In genomic region chr10:9863559-9864121, GRCh38 we compare ENCODE assay signal across 23 cellular contexts.
A peak's percentile ranks its signal among the peaks of the same experiment; 100 is the strongest.
DNase-seq lines count a peak whose midpoint lies in the region; ATAC-seq, FAIRE-seq and TF ChIP-seq lines count a peak whose summit lies in the region.
"Had no signal": no experiment of that assay in that cellular context is flagged by ENCODE, and none has a peak within 500 bp of the region (broad histone marks: within the 10 kb centered on the region; RNA-seq: fewer than 3 reads in every experiment).

No MANE protein-coding gene starts in this region.

- no peak overlapping the region for H3K4me3 Mint-ChIP-seq in GM23338
- H3K4me3 Mint-ChIP-seq: B cell; CD14-positive monocyte; CD4-positive, alpha-beta T cell; CD8-positive, alpha-beta memory T cell had no signal

- H2AFZ ChIP-seq in GM23338 (peak overlapping the region; percentile 56), K562 (ENCODE audit: low read depth, low read length) (0 out of 2 replicates have a peak overlapping the region, but pooled peaks have one; percentile 12)
- H2AFZ ChIP-seq: GM23248 had no signal

- no peaks in the 10 kb centered on the region for H3K36me3 Mint-ChIP-seq in GM23338 (ENCODE audit: low read depth)
- H3K36me3 Mint-ChIP-seq: CD14-positive monocyte; CD8-positive, alpha-beta memory T cell had no signal

- H3K9me2 ChIP-seq in GM23338 (ENCODE audit: insufficient read depth) = 0 out of 2 replicates have a peak, but pooled peaks cover 3% of the 10 kb centered on the region

- H3K36me3 ChIP-seq in GM23338 (ENCODE audit: insufficient read depth) (no peaks in the 10 kb centered on the region), K562 (ENCODE audit: control insufficient read depth, insufficient read depth, low read length) (no peaks in the 10 kb centered on the region)
- H3K36me3 ChIP-seq: BLaER1 had no signal

- no peak for DNase-seq in GM23338 (ENCODE audit: low spot score)
- DNase-seq in K562 (ENCODE audit: extremely low read depth in 1 of 4, low spot score in 3 of 4) = peak in 2 of 4 experiments; percentile 19 to 53
- peak; percentile 16 for DNase-seq in myocyte (ENCODE audit: low read depth)
- DNase-seq in erythroblast (lab: John Stamatoyannopoulos, UW) = no peak
- no peak for DNase-seq in H4 (ENCODE audit: low spot score)
- DNase-seq: CD4-positive, alpha-beta T cell; CD8-positive, alpha-beta memory T cell; DMS 273 treated with DMSO at 0.1 percent for 48 hours; DMS79; EL; GDM1; GM23248; H7; HCEC 1CT had no signal

- no peaks in the 10 kb centered on the region for H3K9me3 Mint-ChIP-seq in GM23338

- peak; percentile 71 for FAIRE-seq in K562 (lab: Jason Lieb, UNC)
- FAIRE-seq: A204.1, D721Med, GM12878, GM19239 had no signal

- ATAC-seq in GM23338 (no peak), K562 (peak; percentile 90), HG03045 (IDR thresholded peaks at IDR 0.05; ENCODE audit: unreplicated experiment) (no peak)
- ATAC-seq: GM12878 had no signal

- H3K4me2 ChIP-seq in GM23338 (no peak overlapping the region), K562 (ENCODE audit: insufficient read depth, low read length) (peak overlapping the region; percentile 50)
- H3K4me2 ChIP-seq: BLaER1 had no signal

- H3K27ac ChIP-seq in GM23338 (ENCODE audit: low read depth) (no peak overlapping the region), K562 (ENCODE audit: extremely low read depth, low read depth, low read length) (0 out of 3 replicates have a peak overlapping the region, but pooled peaks have one; percentile 10)
- H3K27ac ChIP-seq: 22Rv1, BLaER1, GM23248 had no signal

- in situ Hi-C loops in K562 (cut with MboI) = no loop called here

- TF ChIP-seq RAD21 in K562 (CRISPR knock-in tag; conservative IDR thresholded peaks at IDR 0.05 in 1 of 2, IDR thresholded peaks at IDR 0.05 in 1 of 2) = no peak

- H3K27me3 Mint-ChIP-seq in GM23338 (ENCODE audit: insufficient read depth, low read depth, poor library complexity) = no peaks in the 10 kb centered on the region
- H3K27me3 Mint-ChIP-seq: B cell had no signal

- BruUV-seq in K562 (replicated peaks; lab: Mats Ljungman, UMichigan) = no TSS peak

- TF ChIP-seq EP300 in K562 (IDR thresholded peaks at IDR 0.05; ENCODE audit: low read length) = no peak

- no peak overlapping the region for H3K4me3 ChIP-seq in GM23338
- H3K4me3 ChIP-seq in K562 = no peak overlapping the region
- H3K4me3 ChIP-seq: BLaER1, GM12878, GM23248 had no signal

- no peak overlapping the region for H3K9ac ChIP-seq in K562 (ENCODE audit: insufficient read depth in 1 of 2, low read depth in 2 of 2, low read length in 2 of 2)
- H3K9ac ChIP-seq: BLaER1, GM23248 had no signal

- H3K4me1 ChIP-seq in GM23338 (ENCODE audit: insufficient read depth) (no peaks in the 10 kb centered on the region), K562 (replicated peaks in 1 of 2; ENCODE audit: control insufficient read depth in 2 of 2, insufficient read depth in 2 of 2, low read length in 2 of 2) (no peaks in the 10 kb centered on the region; a peak in 2 of 5 replicates)
- H3K4me1 ChIP-seq: BLaER1 had no signal

- H3K79me2 ChIP-seq in GM23338 (replicated peaks; ENCODE audit: insufficient read depth) = no peaks in the 10 kb centered on the region
- peaks cover 5% of the 10 kb centered on the region; the same call in 2 of the 3 replicates for H3K79me2 ChIP-seq in K562 (ENCODE audit: control insufficient read depth, insufficient read depth, low read length)

- H3K9me1 ChIP-seq in K562 (ENCODE audit: control insufficient read depth, insufficient read depth, low read length) = no peaks in the 10 kb centered on the region

- H4K20me1 ChIP-seq in GM23338 (replicated peaks; ENCODE audit: insufficient read depth) (no peaks in the 10 kb centered on the region), K562 (replicated peaks; ENCODE audit: control insufficient read depth, insufficient read depth, low read length) (no peaks in the 10 kb centered on the region)
- H4K20me1 ChIP-seq: BLaER1 had no signal

- TF ChIP-seq POLR2A in K562 (conservative IDR thresholded peaks at IDR 0.05) (no peak), erythroblast (IDR thresholded peaks at IDR 0.05; ENCODE audit: low read length) (no peak)

- no peaks in the 10 kb centered on the region for H3K27me3 ChIP-seq in GM23338 (ENCODE audit: insufficient read depth)
- no peaks in the 10 kb centered on the region for H3K27me3 ChIP-seq in K562 (ENCODE audit: control insufficient read depth in 2 of 2, insufficient read depth in 2 of 2, low read length in 2 of 2)
- H3K27me3 ChIP-seq: BLaER1 had no signal

- intact Hi-C loops in K562 (cut with micrococcal nuclease) = loop anchor here (5.0 kb wide), 1 partner anchor 521 kb away; no protein-coding TSS in a partner anchor

- POLR2A ChIA-PET in K562 (lab: Yijun Ruan, JAX) = interaction anchor here (0.8 to 2.1 kb wide), 2 partner anchors 10 to 39 kb away, joined by 3 to 7 read pairs; no protein-coding TSS in a partner anchor

- no peaks in the 10 kb centered on the region for H3K9me3 ChIP-seq in K562 (replicated peaks; ENCODE audit: control insufficient read depth, insufficient read depth, low read depth, low read length)
- H3K9me3 ChIP-seq: BLaER1 had no signal

- H3K4me1 Mint-ChIP-seq in GM23338 = no peaks in the 10 kb centered on the region
- H3K4me1 Mint-ChIP-seq: B cell; CD14-positive monocyte; CD8-positive, alpha-beta memory T cell had no signal

- 13% methylated on average over 9 of the region's 9 CpGs for WGBS in K562 (ENCODE audit: insufficient coverage, low coverage, missing lambda C conversion rate)

- CTCF ChIA-PET in K562 (lab: Yijun Ruan, JAX; ENCODE audit: low intra/inter-chr PET ratio) = no interaction called here

- no peak for TF ChIP-seq CTCF in GM23338 (conservative IDR thresholded peaks at IDR 0.05; ENCODE audit: low read depth in 2 of 2)
- TF ChIP-seq CTCF in K562 (IDR thresholded peaks at IDR 0.05 in 2 of 3, conservative IDR thresholded peaks at IDR 0.05 in 1 of 3; ENCODE audit: insufficient read depth in 2 of 3, low read depth in 1 of 3, low read length in 3 of 3) = no peak

- no peaks in the 10 kb centered on the region for H3F3A ChIP-seq in GM23338 (replicated peaks; ENCODE audit: low read depth)

- no peak overlapping the region for H3K27ac Mint-ChIP-seq in GM23338
- H3K27ac Mint-ChIP-seq: B cell; CD14-positive monocyte; CD4-positive, alpha-beta T cell; CD8-positive, alpha-beta memory T cell had no signal

TF ChIP-seq in GM23338, 12 proteins besides CTCF, POLR2A, EP300 and RAD21 (continues in another document):
- TF ChIP-seq NANOG (IDR thresholded peaks at IDR 0.05; ENCODE audit: borderline replicate concordance) (no peak), EZH2phosphoT487 (IDR thresholded peaks at IDR 0.05; ENCODE audit: unreplicated experiment) (no peak), JUNB (IDR thresholded peaks at IDR 0.05; ENCODE audit: unreplicated experiment) (no peak)
- TF ChIP-seq, protein P1, sequence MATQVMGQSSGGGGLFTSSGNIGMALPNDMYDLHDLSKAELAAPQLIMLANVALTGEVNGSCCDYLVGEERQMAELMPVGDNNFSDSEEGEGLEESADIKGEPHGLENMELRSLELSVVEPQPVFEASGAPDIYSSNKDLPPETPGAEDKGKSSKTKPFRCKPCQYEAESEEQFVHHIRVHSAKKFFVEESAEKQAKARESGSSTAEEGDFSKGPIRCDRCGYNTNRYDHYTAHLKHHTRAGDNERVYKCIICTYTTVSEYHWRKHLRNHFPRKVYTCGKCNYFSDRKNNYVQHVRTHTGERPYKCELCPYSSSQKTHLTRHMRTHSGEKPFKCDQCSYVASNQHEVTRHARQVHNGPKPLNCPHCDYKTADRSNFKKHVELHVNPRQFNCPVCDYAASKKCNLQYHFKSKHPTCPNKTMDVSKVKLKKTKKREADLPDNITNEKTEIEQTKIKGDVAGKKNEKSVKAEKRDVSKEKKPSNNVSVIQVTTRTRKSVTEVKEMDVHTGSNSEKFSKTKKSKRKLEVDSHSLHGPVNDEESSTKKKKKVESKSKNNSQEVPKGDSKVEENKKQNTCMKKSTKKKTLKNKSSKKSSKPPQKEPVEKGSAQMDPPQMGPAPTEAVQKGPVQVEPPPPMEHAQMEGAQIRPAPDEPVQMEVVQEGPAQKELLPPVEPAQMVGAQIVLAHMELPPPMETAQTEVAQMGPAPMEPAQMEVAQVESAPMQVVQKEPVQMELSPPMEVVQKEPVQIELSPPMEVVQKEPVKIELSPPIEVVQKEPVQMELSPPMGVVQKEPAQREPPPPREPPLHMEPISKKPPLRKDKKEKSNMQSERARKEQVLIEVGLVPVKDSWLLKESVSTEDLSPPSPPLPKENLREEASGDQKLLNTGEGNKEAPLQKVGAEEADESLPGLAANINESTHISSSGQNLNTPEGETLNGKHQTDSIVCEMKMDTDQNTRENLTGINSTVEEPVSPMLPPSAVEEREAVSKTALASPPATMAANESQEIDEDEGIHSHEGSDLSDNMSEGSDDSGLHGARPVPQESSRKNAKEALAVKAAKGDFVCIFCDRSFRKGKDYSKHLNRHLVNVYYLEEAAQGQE (IDR thresholded peaks at IDR 0.05; ENCODE audit: unreplicated experiment) = no peak

TF ChIP-seq in K562, 482 proteins besides CTCF, POLR2A, EP300 and RAD21 (continues in another document):
- TF ChIP-seq PBX2 (CRISPR knock-in tag; IDR thresholded peaks at IDR 0.05; ENCODE audit: low read depth) = no peak
- TF ChIP-seq PBX2 (tag; conservative IDR thresholded peaks at IDR 0.05; ENCODE audit: low read depth) = 0 out of 2 replicates have a peak, but pooled peaks have one; percentile 14
